ENCODE assay signal across 23 cellular contexts in the genomic region with DNA sequence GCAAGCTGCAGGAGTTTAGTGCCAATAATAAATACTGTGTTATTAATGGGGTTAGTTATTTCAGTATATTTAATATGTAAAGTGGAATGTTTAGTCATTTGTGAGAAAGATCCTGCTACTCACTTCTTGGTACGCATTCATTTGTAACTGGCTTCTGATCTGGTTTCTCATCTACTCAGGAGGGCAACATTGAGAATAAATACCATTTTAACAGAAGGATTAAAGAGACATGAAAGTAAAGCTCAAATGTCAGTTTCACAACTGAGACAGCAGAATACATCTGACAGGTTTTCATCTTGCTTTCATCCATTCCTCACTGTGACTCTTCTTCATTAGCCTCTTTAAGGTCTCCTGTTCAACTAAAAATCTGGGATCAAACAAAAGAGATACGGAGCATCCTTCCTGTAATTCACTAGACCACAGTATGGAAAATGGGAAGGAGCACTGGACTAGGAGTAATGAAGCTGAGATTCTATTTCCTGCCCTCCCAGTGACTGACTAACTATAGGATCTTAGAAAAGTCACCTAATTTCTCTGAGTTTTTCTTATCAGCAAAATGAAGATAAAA. TPM values are rescaled to one million over a fixed set of nuclear protein-coding genes. Genes with fewer than 3 reads are reported as not detected.
DNase-seq lines count a peak whose midpoint lies in the region; ATAC-seq and TF ChIP-seq lines count a peak whose summit lies in the region.
"Had no signal": no experiment of that assay in that cellular context is flagged by ENCODE, and none has a peak within 500 bp of the region (broad histone marks: within the 10 kb centered on the region; RNA-seq: fewer than 3 reads in every experiment).

No MANE protein-coding gene starts in this region.

- DNase-seq in left ventricle myocardium inferior (no peak), left ventricle myocardium superior (no peak), astrocyte of the spinal cord (ENCODE audit: low read depth, low spot score) (no peak), kidney epithelial cell (ENCODE audit: low read depth) (no peak)
- DNase-seq: activated naive CD8-positive, alpha-beta T cell treated with anti-CD3 and anti-CD28 coated beads for 36 hours; CD4-positive, alpha-beta T cell; effector CD4-positive, alpha-beta T cell; esophagus squamous epithelium; H7; head of caudate nucleus; lower lobe of right lung; NCI-H1436 treated with DMSO at 0.1 percent for 48 hours; NCI-H82; T1000 had no signal

- H3K27me3 ChIP-seq in left ventricle myocardium inferior (ENCODE audit: low read depth) (no peaks in the 10 kb centered on the region), kidney epithelial cell (ENCODE audit: control insufficient read depth, insufficient read depth, low read length) (no peaks in the 10 kb centered on the region)
- H3K27me3 ChIP-seq: esophagus squamous epithelium, suprapubic skin had no signal

- H3K27ac ChIP-seq in left ventricle myocardium inferior (replicated peaks) (peak overlapping the region; percentile 73), temporal lobe (ENCODE audit: low read depth, low read length) (peak overlapping the region; percentile 50)
- H3K27ac ChIP-seq: PC-9, prostate gland had no signal

- peaks cover 13% of the 10 kb centered on the region for H3K4me1 ChIP-seq in left ventricle myocardium inferior
- H3K4me1 ChIP-seq: esophagus squamous epithelium, lower lobe of right lung, prostate gland had no signal

- ATAC-seq in left ventricle myocardium superior: no peak
- ATAC-seq in GM18498 (IDR thresholded peaks at IDR 0.05; ENCODE audit: unreplicated experiment): no peak
- no peak for ATAC-seq in GM21737 (IDR thresholded peaks at IDR 0.05; ENCODE audit: unreplicated experiment)
- ATAC-seq in HG03432 (IDR thresholded peaks at IDR 0.05; ENCODE audit: unreplicated experiment): no peak
- ATAC-seq: HepG2, lower lobe of right lung had no signal

- in situ Hi-C loops in astrocyte of the spinal cord (cut with HindIII; ENCODE audit: low sequenced_read_pairs): no loop called here

- H3K36me3 ChIP-seq in left ventricle myocardium inferior (no peaks in the 10 kb centered on the region), kidney epithelial cell (ENCODE audit: control insufficient read depth, insufficient read depth, low read length) (no peaks in the 10 kb centered on the region)
- H3K36me3 ChIP-seq: esophagus squamous epithelium, lower lobe of right lung, prostate gland, suprapubic skin had no signal

- intact Hi-C loops in left ventricle myocardium inferior (cut with micrococcal nuclease): no loop called here
- intact Hi-C loops in left ventricle myocardium superior (cut with micrococcal nuclease): no loop called here

- TF ChIP-seq CTCF in left ventricle myocardium inferior (IDR thresholded peaks at IDR 0.05; ENCODE audit: borderline replicate concordance): no peak
- TF ChIP-seq CTCF in astrocyte of the spinal cord (IDR thresholded peaks at IDR 0.05; ENCODE audit: low read depth, low read length): no peak
- no peak for TF ChIP-seq CTCF in kidney epithelial cell (IDR thresholded peaks at IDR 0.05; ENCODE audit: insufficient read depth, low read length, poor library complexity, severe bottlenecking)

- no peaks in the 10 kb centered on the region for H3K9me3 ChIP-seq in left ventricle myocardium inferior (replicated peaks)
- H3K9me3 ChIP-seq: esophagus squamous epithelium, lower lobe of right lung, prostate gland, suprapubic skin had no signal

- H3K4me3 ChIP-seq in left ventricle myocardium inferior (no peak overlapping the region), astrocyte of the spinal cord (ENCODE audit: low read depth, low read length) (peak overlapping the region; percentile 43), kidney epithelial cell (ENCODE audit: low read depth, low read length) (peak overlapping the region; percentile 28)
- H3K4me3 ChIP-seq: esophagus squamous epithelium, PC-9, prostate gland, suprapubic skin had no signal

RNA-seq across cellular contexts. Expression of a gene that starts 31.4 kb away (rescaled TPM):
- total RNA-seq in left ventricle myocardium inferior: 0.63 TPM
- total RNA-seq in left ventricle myocardium superior: 0.30 TPM
- 2.0 and 2.2 TPM in 2 replicates for total RNA-seq in kidney epithelial cell
- 0.25 TPM for total RNA-seq in temporal lobe
- total RNA-seq: activated naive CD8-positive, alpha-beta T cell treated with anti-CD3 and anti-CD28 coated beads for 36 hours; bronchial epithelial cell; CD4-positive, alpha-beta T cell; H7 had no signal

RNA-seq across cellular contexts. Expression of a gene that starts 52.5 kb away (rescaled TPM):
- 12.9 TPM for total RNA-seq in left ventricle myocardium inferior
- total RNA-seq in left ventricle myocardium superior: 12.9 TPM
- 21.4 and 24.7 TPM in 2 replicates for total RNA-seq in kidney epithelial cell
- 63.9 TPM for total RNA-seq in temporal lobe
